In genomic region chr9:31334837-31335528, GRCh38 we compare ENCODE assay signal across 1 cellular context.
TF ChIP-seq lines count a peak whose summit lies in the region.

No MANE protein-coding gene starts in this region.

TF ChIP-seq in WTC11, 78 proteins besides CTCF, POLR2A, EP300 and RAD21 (continued from another document):
- TF ChIP-seq ZNF425 (CRISPR knock-in tag; conservative IDR thresholded peaks at IDR 0.05), result no peak
- no peak for TF ChIP-seq TP53 (CRISPR knock-in tag; IDR thresholded peaks at IDR 0.05)
